ENCODE assay signal across 1 cellular context in the genomic region with DNA sequence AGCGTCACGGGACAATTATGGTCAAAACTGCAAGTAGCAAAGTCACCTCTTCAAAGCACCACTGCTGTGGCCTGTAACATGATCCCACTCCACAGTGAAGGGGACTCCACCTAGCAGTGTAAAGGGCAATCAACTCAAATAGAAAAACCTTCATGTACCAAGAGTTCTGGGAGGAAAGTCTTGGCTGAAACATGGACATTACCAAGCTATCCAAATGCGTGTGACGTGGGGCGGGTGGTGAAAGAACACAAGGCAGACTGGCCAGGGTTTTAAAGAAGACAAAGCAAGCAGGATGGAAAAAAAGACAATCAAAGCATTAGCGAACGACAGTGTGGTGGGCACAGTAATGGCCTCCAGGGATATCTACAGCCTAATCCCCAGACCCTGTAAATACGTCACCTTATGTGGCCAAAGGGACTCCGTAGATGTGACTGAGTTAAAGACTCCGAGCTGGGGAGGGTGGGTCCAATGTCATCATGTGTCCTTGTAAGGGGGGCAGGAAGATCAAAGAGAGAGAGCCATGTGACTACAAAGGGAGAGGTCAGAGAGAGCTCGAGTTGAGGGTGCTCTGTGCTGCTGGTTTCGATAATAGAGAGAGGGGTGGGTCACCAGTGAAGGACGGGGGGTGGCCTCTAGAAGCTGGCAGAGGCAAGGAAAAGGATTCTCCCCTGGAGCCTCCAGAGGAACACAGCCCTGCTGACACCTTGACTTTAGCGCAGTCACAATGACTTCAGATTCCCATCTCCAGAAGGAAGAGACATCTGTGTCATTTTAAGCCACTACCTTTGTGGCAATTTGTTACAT.
TF ChIP-seq lines count a peak whose summit lies in the region.

No MANE protein-coding gene starts in this region.

TF ChIP-seq in HepG2, 621 proteins besides CTCF, POLR2A, EP300 and RAD21 (continued from another document and continues in another):
- TF ChIP-seq, protein P1, sequence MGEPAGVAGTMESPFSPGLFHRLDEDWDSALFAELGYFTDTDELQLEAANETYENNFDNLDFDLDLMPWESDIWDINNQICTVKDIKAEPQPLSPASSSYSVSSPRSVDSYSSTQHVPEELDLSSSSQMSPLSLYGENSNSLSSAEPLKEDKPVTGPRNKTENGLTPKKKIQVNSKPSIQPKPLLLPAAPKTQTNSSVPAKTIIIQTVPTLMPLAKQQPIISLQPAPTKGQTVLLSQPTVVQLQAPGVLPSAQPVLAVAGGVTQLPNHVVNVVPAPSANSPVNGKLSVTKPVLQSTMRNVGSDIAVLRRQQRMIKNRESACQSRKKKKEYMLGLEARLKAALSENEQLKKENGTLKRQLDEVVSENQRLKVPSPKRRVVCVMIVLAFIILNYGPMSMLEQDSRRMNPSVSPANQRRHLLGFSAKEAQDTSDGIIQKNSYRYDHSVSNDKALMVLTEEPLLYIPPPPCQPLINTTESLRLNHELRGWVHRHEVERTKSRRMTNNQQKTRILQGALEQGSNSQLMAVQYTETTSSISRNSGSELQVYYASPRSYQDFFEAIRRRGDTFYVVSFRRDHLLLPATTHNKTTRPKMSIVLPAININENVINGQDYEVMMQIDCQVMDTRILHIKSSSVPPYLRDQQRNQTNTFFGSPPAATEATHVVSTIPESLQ (CRISPR knock-in tag; conservative IDR thresholded peaks at IDR 0.05) = no peak
- TF ChIP-seq SPEN (CRISPR knock-in tag; IDR thresholded peaks at IDR 0.05; ENCODE audit: low read depth) (peak; percentile 43; the same call in 1 of the 2 replicates), ZNF792 (CRISPR knock-in tag; IDR thresholded peaks at IDR 0.05) (peak; percentile 15; the same call in 1 of the 2 replicates), EED (CRISPR knock-in tag; IDR thresholded peaks at IDR 0.05) (no peak), ZC3H4 (CRISPR knock-in tag; IDR thresholded peaks at IDR 0.05; ENCODE audit: borderline replicate concordance) (0 out of 2 replicates have a peak, but pooled peaks have one; percentile 43), RARG (CRISPR knock-in tag; IDR thresholded peaks at IDR 0.05; ENCODE audit: low read depth) (0 out of 2 replicates have a peak, but pooled peaks have one; percentile 84), SAFB2 (CRISPR knock-in tag; IDR thresholded peaks at IDR 0.05; ENCODE audit: borderline replicate concordance, low read depth) (no peak), GABPA (IDR thresholded peaks at IDR 0.05; ENCODE audit: low read depth, low read length) (no peak), GABPA (CRISPR knock-in tag; IDR thresholded peaks at IDR 0.05; ENCODE audit: low read depth) (0 out of 2 replicates have a peak, but pooled peaks have one; percentile 41), ZNF678 (CRISPR knock-in tag; IDR thresholded peaks at IDR 0.05) (no peak), MYNN (CRISPR knock-in tag; IDR thresholded peaks at IDR 0.05; ENCODE audit: low read depth) (no peak), RBM39 (IDR thresholded peaks at IDR 0.05; ENCODE audit: low read depth, low read length, poor library complexity, severe bottlenecking) (no peak), DPF2 (CRISPR knock-in tag; IDR thresholded peaks at IDR 0.05; ENCODE audit: borderline replicate concordance, low read depth) (peak; percentile 80), ZNF446 (CRISPR knock-in tag; IDR thresholded peaks at IDR 0.05) (no peak), U2AF1 (optimal IDR thresholded peaks at IDR 0.05; ENCODE audit: low read depth, low read length) (no peak), ZNF619 (CRISPR knock-in tag; IDR thresholded peaks at IDR 0.05) (peak; percentile 53; the same call in 1 of the 2 replicates), ZNF883 (CRISPR knock-in tag; IDR thresholded peaks at IDR 0.05; ENCODE audit: not compliant biosample characterization) (peak; percentile 27), YEATS4 (CRISPR knock-in tag; IDR thresholded peaks at IDR 0.05; ENCODE audit: borderline replicate concordance) (peak; percentile 66; the same call in 1 of the 2 replicates), KDM4B (CRISPR knock-in tag; IDR thresholded peaks at IDR 0.05) (no peak), ZNF264 (CRISPR knock-in tag; IDR thresholded peaks at IDR 0.05) (no peak; the same call in 1 of the 2 replicates), ZNF331 (CRISPR knock-in tag; IDR thresholded peaks at IDR 0.05) (peak; percentile 59; the same call in 1 of the 2 replicates), DMAP1 (CRISPR knock-in tag; IDR thresholded peaks at IDR 0.05) (peak; percentile 84), CBFB (CRISPR knock-in tag; IDR thresholded peaks at IDR 0.05) (no peak), FOXP1 (IDR thresholded peaks at IDR 0.05) (no peak), FOXP1 (CRISPR knock-in tag; IDR thresholded peaks at IDR 0.05) (peak; percentile 58; the same call in 1 of the 2 replicates), ZNF33A (CRISPR knock-in tag; IDR thresholded peaks at IDR 0.05; ENCODE audit: borderline replicate concordance) (no peak), SOX13 (IDR thresholded peaks at IDR 0.05) (peak; percentile 86), SOX13 (CRISPR knock-in tag; conservative IDR thresholded peaks at IDR 0.05 in 1 of 2, IDR thresholded peaks at IDR 0.05 in 1 of 2) (peak in 1 of 2 experiments; percentile 89; a peak in 2 of 4 replicates), ZFAT (CRISPR knock-in tag; conservative IDR thresholded peaks at IDR 0.05) (no peak), NCOR1 (IDR thresholded peaks at IDR 0.05; ENCODE audit: borderline replicate concordance, low read length) (peak; percentile 80), SP5 (CRISPR knock-in tag; IDR thresholded peaks at IDR 0.05; ENCODE audit: borderline replicate concordance, low read depth) (peak; percentile 86), MAF1 (CRISPR knock-in tag; IDR thresholded peaks at IDR 0.05; ENCODE audit: borderline replicate concordance) (peak; percentile 85; the same call in 1 of the 2 replicates), ZNF761 (CRISPR knock-in tag; conservative IDR thresholded peaks at IDR 0.05) (0 out of 2 replicates have a peak, but pooled peaks have one; percentile 42), MYC (CRISPR knock-in tag; IDR thresholded peaks at IDR 0.05; ENCODE audit: borderline replicate concordance) (peak; percentile 59), ZKSCAN5 (CRISPR knock-in tag; IDR thresholded peaks at IDR 0.05) (no peak), TOE1 (CRISPR knock-in tag; IDR thresholded peaks at IDR 0.05) (no peak), ZNF326 (CRISPR knock-in tag; IDR thresholded peaks at IDR 0.05; ENCODE audit: borderline replicate concordance) (no peak), MTA1 (CRISPR knock-in tag; IDR thresholded peaks at IDR 0.05; ENCODE audit: borderline replicate concordance) (no peak)
- TF ChIP-seq, protein P2, sequence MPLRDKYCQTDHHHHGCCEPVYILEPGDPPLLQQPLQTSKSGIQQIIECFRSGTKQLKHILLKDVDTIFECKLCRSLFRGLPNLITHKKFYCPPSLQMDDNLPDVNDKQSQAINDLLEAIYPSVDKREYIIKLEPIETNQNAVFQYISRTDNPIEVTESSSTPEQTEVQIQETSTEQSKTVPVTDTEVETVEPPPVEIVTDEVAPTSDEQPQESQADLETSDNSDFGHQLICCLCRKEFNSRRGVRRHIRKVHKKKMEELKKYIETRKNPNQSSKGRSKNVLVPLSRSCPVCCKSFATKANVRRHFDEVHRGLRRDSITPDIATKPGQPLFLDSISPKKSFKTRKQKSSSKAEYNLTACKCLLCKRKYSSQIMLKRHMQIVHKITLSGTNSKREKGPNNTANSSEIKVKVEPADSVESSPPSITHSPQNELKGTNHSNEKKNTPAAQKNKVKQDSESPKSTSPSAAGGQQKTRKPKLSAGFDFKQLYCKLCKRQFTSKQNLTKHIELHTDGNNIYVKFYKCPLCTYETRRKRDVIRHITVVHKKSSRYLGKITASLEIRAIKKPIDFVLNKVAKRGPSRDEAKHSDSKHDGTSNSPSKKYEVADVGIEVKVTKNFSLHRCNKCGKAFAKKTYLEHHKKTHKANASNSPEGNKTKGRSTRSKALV (CRISPR knock-in tag; IDR thresholded peaks at IDR 0.05) = peak; percentile 22; the same call in 1 of the 2 replicates
- TF ChIP-seq, protein P3, sequence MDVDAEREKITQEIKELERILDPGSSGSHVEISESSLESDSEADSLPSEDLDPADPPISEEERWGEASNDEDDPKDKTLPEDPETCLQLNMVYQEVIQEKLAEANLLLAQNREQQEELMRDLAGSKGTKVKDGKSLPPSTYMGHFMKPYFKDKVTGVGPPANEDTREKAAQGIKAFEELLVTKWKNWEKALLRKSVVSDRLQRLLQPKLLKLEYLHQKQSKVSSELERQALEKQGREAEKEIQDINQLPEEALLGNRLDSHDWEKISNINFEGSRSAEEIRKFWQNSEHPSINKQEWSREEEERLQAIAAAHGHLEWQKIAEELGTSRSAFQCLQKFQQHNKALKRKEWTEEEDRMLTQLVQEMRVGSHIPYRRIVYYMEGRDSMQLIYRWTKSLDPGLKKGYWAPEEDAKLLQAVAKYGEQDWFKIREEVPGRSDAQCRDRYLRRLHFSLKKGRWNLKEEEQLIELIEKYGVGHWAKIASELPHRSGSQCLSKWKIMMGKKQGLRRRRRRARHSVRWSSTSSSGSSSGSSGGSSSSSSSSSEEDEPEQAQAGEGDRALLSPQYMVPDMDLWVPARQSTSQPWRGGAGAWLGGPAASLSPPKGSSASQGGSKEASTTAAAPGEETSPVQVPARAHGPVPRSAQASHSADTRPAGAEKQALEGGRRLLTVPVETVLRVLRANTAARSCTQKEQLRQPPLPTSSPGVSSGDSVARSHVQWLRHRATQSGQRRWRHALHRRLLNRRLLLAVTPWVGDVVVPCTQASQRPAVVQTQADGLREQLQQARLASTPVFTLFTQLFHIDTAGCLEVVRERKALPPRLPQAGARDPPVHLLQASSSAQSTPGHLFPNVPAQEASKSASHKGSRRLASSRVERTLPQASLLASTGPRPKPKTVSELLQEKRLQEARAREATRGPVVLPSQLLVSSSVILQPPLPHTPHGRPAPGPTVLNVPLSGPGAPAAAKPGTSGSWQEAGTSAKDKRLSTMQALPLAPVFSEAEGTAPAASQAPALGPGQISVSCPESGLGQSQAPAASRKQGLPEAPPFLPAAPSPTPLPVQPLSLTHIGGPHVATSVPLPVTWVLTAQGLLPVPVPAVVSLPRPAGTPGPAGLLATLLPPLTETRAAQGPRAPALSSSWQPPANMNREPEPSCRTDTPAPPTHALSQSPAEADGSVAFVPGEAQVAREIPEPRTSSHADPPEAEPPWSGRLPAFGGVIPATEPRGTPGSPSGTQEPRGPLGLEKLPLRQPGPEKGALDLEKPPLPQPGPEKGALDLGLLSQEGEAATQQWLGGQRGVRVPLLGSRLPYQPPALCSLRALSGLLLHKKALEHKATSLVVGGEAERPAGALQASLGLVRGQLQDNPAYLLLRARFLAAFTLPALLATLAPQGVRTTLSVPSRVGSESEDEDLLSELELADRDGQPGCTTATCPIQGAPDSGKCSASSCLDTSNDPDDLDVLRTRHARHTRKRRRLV (CRISPR knock-in tag; IDR thresholded peaks at IDR 0.05) = no peak
- TF ChIP-seq, protein P4, sequence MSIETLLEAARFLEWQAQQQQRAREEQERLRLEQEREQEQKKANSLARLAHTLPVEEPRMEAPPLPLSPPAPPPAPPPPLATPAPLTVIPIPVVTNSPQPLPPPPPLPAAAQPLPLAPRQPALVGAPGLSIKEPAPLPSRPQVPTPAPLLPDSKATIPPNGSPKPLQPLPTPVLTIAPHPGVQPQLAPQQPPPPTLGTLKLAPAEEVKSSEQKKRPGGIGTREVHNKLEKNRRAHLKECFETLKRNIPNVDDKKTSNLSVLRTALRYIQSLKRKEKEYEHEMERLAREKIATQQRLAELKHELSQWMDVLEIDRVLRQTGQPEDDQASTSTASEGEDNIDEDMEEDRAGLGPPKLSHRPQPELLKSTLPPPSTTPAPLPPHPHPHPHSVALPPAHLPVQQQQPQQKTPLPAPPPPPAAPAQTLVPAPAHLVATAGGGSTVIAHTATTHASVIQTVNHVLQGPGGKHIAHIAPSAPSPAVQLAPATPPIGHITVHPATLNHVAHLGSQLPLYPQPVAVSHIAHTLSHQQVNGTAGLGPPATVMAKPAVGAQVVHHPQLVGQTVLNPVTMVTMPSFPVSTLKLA (IDR thresholded peaks at IDR 0.05) = no peak
- TF ChIP-seq, protein P5, sequence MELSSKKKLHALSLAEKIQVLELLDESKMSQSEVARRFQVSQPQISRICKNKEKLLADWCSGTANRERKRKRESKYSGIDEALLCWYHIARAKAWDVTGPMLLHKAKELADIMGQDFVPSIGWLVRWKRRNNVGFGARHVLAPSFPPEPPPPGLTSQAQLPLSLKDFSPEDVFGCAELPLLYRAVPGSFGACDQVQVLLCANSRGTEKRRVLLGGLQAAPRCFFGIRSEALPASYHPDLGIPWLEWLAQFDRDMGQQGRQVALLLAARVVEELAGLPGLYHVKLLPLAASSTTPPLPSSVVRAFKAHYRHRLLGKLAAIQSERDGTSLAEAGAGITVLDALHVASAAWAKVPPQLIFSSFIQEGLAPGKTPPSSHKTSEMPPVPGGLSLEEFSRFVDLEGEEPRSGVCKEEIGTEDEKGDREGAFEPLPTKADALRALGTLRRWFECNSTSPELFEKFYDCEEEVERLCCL (CRISPR knock-in tag; IDR thresholded peaks at IDR 0.05; ENCODE audit: borderline replicate concordance) = no peak
- TF ChIP-seq, protein P6, sequence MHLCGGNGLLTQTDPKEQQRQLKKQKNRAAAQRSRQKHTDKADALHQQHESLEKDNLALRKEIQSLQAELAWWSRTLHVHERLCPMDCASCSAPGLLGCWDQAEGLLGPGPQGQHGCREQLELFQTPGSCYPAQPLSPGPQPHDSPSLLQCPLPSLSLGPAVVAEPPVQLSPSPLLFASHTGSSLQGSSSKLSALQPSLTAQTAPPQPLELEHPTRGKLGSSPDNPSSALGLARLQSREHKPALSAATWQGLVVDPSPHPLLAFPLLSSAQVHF (CRISPR knock-in tag; IDR thresholded peaks at IDR 0.05) = no peak
- TF ChIP-seq, protein P7, sequence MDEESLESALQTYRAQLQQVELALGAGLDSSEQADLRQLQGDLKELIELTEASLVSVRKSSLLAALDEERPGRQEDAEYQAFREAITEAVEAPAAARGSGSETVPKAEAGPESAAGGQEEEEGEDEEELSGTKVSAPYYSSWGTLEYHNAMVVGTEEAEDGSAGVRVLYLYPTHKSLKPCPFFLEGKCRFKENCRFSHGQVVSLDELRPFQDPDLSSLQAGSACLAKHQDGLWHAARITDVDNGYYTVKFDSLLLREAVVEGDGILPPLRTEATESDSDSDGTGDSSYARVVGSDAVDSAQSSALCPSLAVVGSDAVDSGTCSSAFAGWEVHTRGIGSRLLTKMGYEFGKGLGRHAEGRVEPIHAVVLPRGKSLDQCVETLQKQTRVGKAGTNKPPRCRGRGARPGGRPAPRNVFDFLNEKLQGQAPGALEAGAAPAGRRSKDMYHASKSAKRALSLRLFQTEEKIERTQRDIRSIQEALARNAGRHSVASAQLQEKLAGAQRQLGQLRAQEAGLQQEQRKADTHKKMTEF (CRISPR knock-in tag; IDR thresholded peaks at IDR 0.05) = peak; percentile 47; the same call in 1 of the 2 replicates
- TF ChIP-seq, protein P8, sequence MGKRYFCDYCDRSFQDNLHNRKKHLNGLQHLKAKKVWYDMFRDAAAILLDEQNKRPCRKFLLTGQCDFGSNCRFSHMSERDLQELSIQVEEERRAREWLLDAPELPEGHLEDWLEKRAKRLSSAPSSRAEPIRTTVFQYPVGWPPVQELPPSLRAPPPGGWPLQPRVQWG (CRISPR knock-in tag; IDR thresholded peaks at IDR 0.05; ENCODE audit: borderline replicate concordance, low read depth) = no peak
- TF ChIP-seq, protein P9, sequence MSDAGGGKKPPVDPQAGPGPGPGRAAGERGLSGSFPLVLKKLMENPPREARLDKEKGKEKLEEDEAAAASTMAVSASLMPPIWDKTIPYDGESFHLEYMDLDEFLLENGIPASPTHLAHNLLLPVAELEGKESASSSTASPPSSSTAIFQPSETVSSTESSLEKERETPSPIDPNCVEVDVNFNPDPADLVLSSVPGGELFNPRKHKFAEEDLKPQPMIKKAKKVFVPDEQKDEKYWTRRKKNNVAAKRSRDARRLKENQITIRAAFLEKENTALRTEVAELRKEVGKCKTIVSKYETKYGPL (CRISPR knock-in tag; IDR thresholded peaks at IDR 0.05) = no peak
- TF ChIP-seq, protein P10, sequence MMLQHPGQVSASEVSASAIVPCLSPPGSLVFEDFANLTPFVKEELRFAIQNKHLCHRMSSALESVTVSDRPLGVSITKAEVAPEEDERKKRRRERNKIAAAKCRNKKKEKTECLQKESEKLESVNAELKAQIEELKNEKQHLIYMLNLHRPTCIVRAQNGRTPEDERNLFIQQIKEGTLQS (CRISPR knock-in tag; IDR thresholded peaks at IDR 0.05) = no peak; the same call in 1 of the 2 replicates
